ENCODE assay signal across 13 cellular contexts in genomic region chr2:42874838-42875801, GRCh38.
A peak's percentile ranks its signal among the peaks of the same experiment; 100 is the strongest.
DNase-seq lines count a peak whose midpoint lies in the region; ATAC-seq, FAIRE-seq and TF ChIP-seq lines count a peak whose summit lies in the region.
"Had no signal": no experiment of that assay in that cellular context is flagged by ENCODE, and none has a peak within 500 bp of the region (broad histone marks: within the 10 kb centered on the region; RNA-seq: fewer than 3 reads in every experiment).

No MANE protein-coding gene starts in this region.

- no peaks in the 10 kb centered on the region for H3K9me3 ChIP-seq in colonic mucosa
- no peaks in the 10 kb centered on the region for H3K9me3 ChIP-seq in left ventricle myocardium inferior (replicated peaks)
- H3K9me3 ChIP-seq in neural progenitor cell (ENCODE audit: low read depth) = no peaks in the 10 kb centered on the region

- H3K4me1 ChIP-seq in colonic mucosa = no peaks in the 10 kb centered on the region
- H3K4me1 ChIP-seq in left ventricle myocardium inferior = peaks cover 79% of the 10 kb centered on the region
- H3K4me1 ChIP-seq in neural progenitor cell = no peaks in the 10 kb centered on the region

- H3K4me3 Mint-ChIP-seq in neural progenitor cell (no peak overlapping the region), type B pancreatic cell (no peak overlapping the region)
- H3K4me3 Mint-ChIP-seq: CD4-positive, CD25-positive, alpha-beta regulatory T cell had no signal

- H3K27me3 Mint-ChIP-seq in neural progenitor cell (ENCODE audit: insufficient read depth, low read depth) (peaks cover 6% of the 10 kb centered on the region), type B pancreatic cell (no peaks in the 10 kb centered on the region)

- H3K36me3 Mint-ChIP-seq in neural progenitor cell = no peaks in the 10 kb centered on the region
- no peaks in the 10 kb centered on the region for H3K36me3 Mint-ChIP-seq in type B pancreatic cell
- H3K36me3 Mint-ChIP-seq: CD4-positive, CD25-positive, alpha-beta regulatory T cell had no signal

- no peak for TF ChIP-seq POLR2A in H54 (IDR thresholded peaks at IDR 0.05; ENCODE audit: low read depth, low read length)

- no peak overlapping the region for H3K4me3 ChIP-seq in colonic mucosa
- no peak overlapping the region for H3K4me3 ChIP-seq in left ventricle myocardium inferior
- no peak overlapping the region for H3K4me3 ChIP-seq in neural progenitor cell

- H3K4me1 Mint-ChIP-seq in neural progenitor cell (peaks cover 9% of the 10 kb centered on the region), type B pancreatic cell (ENCODE audit: unreplicated experiment) (peaks cover 14% of the 10 kb centered on the region)

- peak overlapping the region; percentile 64 for H2AFZ ChIP-seq in neural progenitor cell (replicated peaks)

- H3K9me3 Mint-ChIP-seq in neural progenitor cell (no peaks in the 10 kb centered on the region), type B pancreatic cell (no peaks in the 10 kb centered on the region)
- H3K9me3 Mint-ChIP-seq: CD4-positive, CD25-positive, alpha-beta regulatory T cell had no signal

- no peak overlapping the region for H3K4me2 ChIP-seq in neural progenitor cell

- FAIRE-seq in H54 (lab: Jason Lieb, UNC) (no peak), RCC 7860 (lab: Jason Lieb, UNC) (no peak)
- FAIRE-seq: G401.6 had no signal

- DNase-seq in colonic mucosa (no peak), left ventricle myocardium inferior (peak; percentile 79), neural progenitor cell (ENCODE audit: low spot score) (no peak), type B pancreatic cell (ENCODE audit: extremely low spot score, unreplicated experiment) (peak; percentile 58), H54 (ENCODE audit: insufficient read length, low spot score) (no peak), RCC 7860 (ENCODE audit: low spot score) (no peak)
- DNase-seq in activated CD4-positive, alpha-beta T cell treated with anti-CD3 and anti-CD28 coated beads, Interleukin-2, amount 50 U/mL, for 4 hours = no peak
- DNase-seq: activated T-cell treated with anti-CD3 and anti-CD28 coated beads, Interleukin-2, amount 50 U/mL, for 48 hours; CD4-positive, CD25-positive, alpha-beta regulatory T cell; mesendoderm; MV-4-11 had no signal

- intact Hi-C loops in colonic mucosa (cut with DNase I) = no loop called here
- intact Hi-C loops in left ventricle myocardium inferior (cut with micrococcal nuclease) = no loop called here

- H3F3A ChIP-seq in neural progenitor cell (ENCODE audit: low read depth) = no peaks in the 10 kb centered on the region

- H3K9ac ChIP-seq in colonic mucosa (ENCODE audit: low read depth in 2 of 2, low read length in 2 of 2) (peak overlapping the region; percentile 21 to 43), neural progenitor cell (no peak overlapping the region)

- H3K36me3 ChIP-seq in colonic mucosa (no peaks in the 10 kb centered on the region), left ventricle myocardium inferior (no peaks in the 10 kb centered on the region), neural progenitor cell (no peaks in the 10 kb centered on the region)

- ATAC-seq in GM21515 (IDR thresholded peaks at IDR 0.05; ENCODE audit: unreplicated experiment) = no peak

- no peaks in the 10 kb centered on the region for H4K20me1 ChIP-seq in neural progenitor cell (ENCODE audit: low read depth)

- TF ChIP-seq CTCF in colonic mucosa (IDR thresholded peaks at IDR 0.05) = no peak
- TF ChIP-seq CTCF in left ventricle myocardium inferior (IDR thresholded peaks at IDR 0.05; ENCODE audit: borderline replicate concordance) = no peak
- no peak for TF ChIP-seq CTCF in neural progenitor cell (IDR thresholded peaks at IDR 0.05)
- TF ChIP-seq CTCF in type B pancreatic cell (conservative IDR thresholded peaks at IDR 0.05) = no peak

- H3K27me3 ChIP-seq in colonic mucosa (no peaks in the 10 kb centered on the region), left ventricle myocardium inferior (ENCODE audit: low read depth) (no peaks in the 10 kb centered on the region), neural progenitor cell (no peaks in the 10 kb centered on the region)

- H3K27ac Mint-ChIP-seq in neural progenitor cell = no peak overlapping the region
- H3K27ac Mint-ChIP-seq in type B pancreatic cell = no peak overlapping the region
- H3K27ac Mint-ChIP-seq: CD4-positive, CD25-positive, alpha-beta regulatory T cell had no signal

- H3K27ac ChIP-seq in colonic mucosa (peak overlapping the region; percentile 55), left ventricle myocardium inferior (replicated peaks) (peak overlapping the region; percentile 94), neural progenitor cell (no peak overlapping the region)

- H3K79me2 ChIP-seq in neural progenitor cell (ENCODE audit: low read depth) = no peaks in the 10 kb centered on the region

Comparison
In these comparisons a context has a peak if more than half of its experiments do, and no peak if none do; other contexts are left out.
1. DNase-seq: peak in left ventricle myocardium inferior (single experiment) and type B pancreatic cell (single experiment); none in colonic mucosa (single experiment), neural progenitor cell (single experiment), H54 (single experiment), activated CD4-positive, alpha-beta T cell treated with anti-CD3 and anti-CD28 coated beads, Interleukin-2, amount 50 U/mL, for 4 hours (0 of 2) and RCC 7860 (single experiment).